In genomic region chr1:98706173-98706848, GRCh38 we compare ENCODE assay signal across 23 cellular contexts. TPM values are rescaled to one million over a fixed set of nuclear protein-coding genes. Genes with fewer than 3 reads are reported as not detected.
"Had no signal": no experiment of that assay in that cellular context is flagged by ENCODE, and none has a peak within 500 bp of the region (broad histone marks: within the 10 kb centered on the region; RNA-seq: fewer than 3 reads in every experiment).

No MANE protein-coding gene starts in this region.

- H3K36me3 ChIP-seq: breast epithelium, neutrophil, spleen, upper lobe of right lung had no signal

- H3K36me3 Mint-ChIP-seq: activated CD8-positive, alpha-beta memory T cell treated with anti-CD3 and anti-CD28 coated beads, Interleukin-2, amount 10 ng/mL, durations not matched to agents 7 days and 5 days; natural killer cell; stimulated activated memory B cell treated with anti-CD40 and anti-IgM and Interleukin-4, amounts not matched to agents 10 μg/mL and 1 μg/mL and 100 μg/mL, for 72 hours had no signal

- ATAC-seq: activated CD8-positive, alpha-beta memory T cell treated with anti-CD3 and anti-CD28 coated beads, Interleukin-2, amount 10 ng/mL, durations not matched to agents 7 days and 5 days; esophagus mucosa; foreskin keratinocyte; left lobe of liver; natural killer cell; stimulated activated memory B cell treated with anti-CD40 and anti-IgM and Interleukin-4, amounts not matched to agents 10 μg/mL and 1 μg/mL and 100 μg/mL, for 72 hours; upper lobe of right lung had no signal

- H3K27ac Mint-ChIP-seq: activated B cell treated with CpG ODN at 0.5 μM for 24 hours; activated CD4-positive, alpha-beta memory T cell treated with anti-CD3 and anti-CD28 coated beads, Interleukin-2, amount 10 ng/mL, durations not matched to agents 7 days and 5 days; activated CD8-positive, alpha-beta memory T cell treated with anti-CD3 and anti-CD28 coated beads, Interleukin-2, amount 10 ng/mL, durations not matched to agents 7 days and 5 days; activated naive CD4-positive, alpha-beta T cell treated with anti-CD3 and anti-CD28 coated beads for 36 hours; activated T-helper 2 cell treated with anti-CD3 and anti-CD28 coated beads, Interferon-gamma antibody, Interleukin-2, Interleukin-4, amounts not matched to agents 10 μg/mL and 5 μg/mL and 100 μg/mL, durations not matched to agents 14 hours and 24 hours and 36 hours; natural killer cell; stimulated activated memory B cell treated with anti-CD40 and anti-IgM and Interleukin-4, amounts not matched to agents 10 μg/mL and 1 μg/mL and 100 μg/mL, for 72 hours had no signal

- H3K9me3 Mint-ChIP-seq: activated B cell treated with CpG ODN at 0.5 μM for 24 hours; activated CD4-positive, alpha-beta memory T cell treated with anti-CD3 and anti-CD28 coated beads, Interleukin-2, amount 10 ng/mL, durations not matched to agents 7 days and 5 days; activated naive CD4-positive, alpha-beta T cell treated with anti-CD3 and anti-CD28 coated beads for 36 hours; activated T-helper 2 cell treated with anti-CD3 and anti-CD28 coated beads, Interferon-gamma antibody, Interleukin-2, Interleukin-4, amounts not matched to agents 10 μg/mL and 5 μg/mL and 100 μg/mL, durations not matched to agents 14 hours and 24 hours and 36 hours; stimulated activated memory B cell treated with anti-CD40 and anti-IgM and Interleukin-4, amounts not matched to agents 10 μg/mL and 1 μg/mL and 100 μg/mL, for 72 hours had no signal

- H3K4me1 Mint-ChIP-seq: activated B cell treated with CpG ODN at 0.5 μM for 24 hours; activated CD4-positive, alpha-beta memory T cell treated with anti-CD3 and anti-CD28 coated beads, Interleukin-2, amount 10 ng/mL, durations not matched to agents 7 days and 5 days; activated CD8-positive, alpha-beta memory T cell treated with anti-CD3 and anti-CD28 coated beads, Interleukin-2, amount 10 ng/mL, durations not matched to agents 7 days and 5 days; natural killer cell; stimulated activated memory B cell treated with anti-CD40 and anti-IgM and Interleukin-4, amounts not matched to agents 10 μg/mL and 1 μg/mL and 100 μg/mL, for 72 hours had no signal

- DNase-seq: activated B cell treated with CpG ODN at 0.5 μM for 24 hours; activated CD4-positive, alpha-beta memory T cell treated with anti-CD3 and anti-CD28 coated beads, Interleukin-2, amount 10 ng/mL, durations not matched to agents 7 days and 5 days; activated CD4-positive, alpha-beta T cell treated with anti-CD3 and anti-CD28 coated beads for 4 hours; activated CD8-positive, alpha-beta memory T cell treated with anti-CD3 and anti-CD28 coated beads, Interleukin-2, amount 10 ng/mL, durations not matched to agents 7 days and 5 days; activated naive CD4-positive, alpha-beta T cell treated with anti-CD3 and anti-CD28 coated beads for 36 hours; activated T-cell treated with anti-CD3 and anti-CD28 coated beads, Interleukin-2, amount 50 U/mL, for 1 hour; aorta; effector CD4-positive, alpha-beta T cell; foreskin keratinocyte; kidney; natural killer cell; sigmoid colon; spleen; stimulated activated CD4-positive, alpha-beta T cell treated with anti-CD3 and anti-CD28 coated beads, Interleukin-4, amount 100 ng/mL, for 4 hours; T-helper 9 cell; upper lobe of right lung had no signal

- H3K4me3 ChIP-seq: breast epithelium, lung, sigmoid colon, spleen, upper lobe of right lung had no signal

- H3K9me3 ChIP-seq: breast epithelium, neutrophil, sigmoid colon, spleen, upper lobe of right lung had no signal

- H3K27me3 Mint-ChIP-seq: activated B cell treated with CpG ODN at 0.5 μM for 24 hours; activated CD8-positive, alpha-beta memory T cell treated with anti-CD3 and anti-CD28 coated beads, Interleukin-2, amount 10 ng/mL, durations not matched to agents 7 days and 5 days; stimulated activated memory B cell treated with anti-CD40 and anti-IgM and Interleukin-4, amounts not matched to agents 10 μg/mL and 1 μg/mL and 100 μg/mL, for 72 hours had no signal

- H3K4me3 Mint-ChIP-seq: activated B cell treated with CpG ODN at 0.5 μM for 24 hours; activated CD4-positive, alpha-beta memory T cell treated with anti-CD3 and anti-CD28 coated beads, Interleukin-2, amount 10 ng/mL, durations not matched to agents 7 days and 5 days; activated CD8-positive, alpha-beta memory T cell treated with anti-CD3 and anti-CD28 coated beads, Interleukin-2, amount 10 ng/mL, durations not matched to agents 7 days and 5 days; activated naive CD4-positive, alpha-beta T cell treated with anti-CD3 and anti-CD28 coated beads for 36 hours; natural killer cell; stimulated activated memory B cell treated with anti-CD40 and anti-IgM and Interleukin-4, amounts not matched to agents 10 μg/mL and 1 μg/mL and 100 μg/mL, for 72 hours had no signal

- H3K27me3 ChIP-seq: breast epithelium, foreskin keratinocyte, neutrophil, sigmoid colon, spleen, upper lobe of right lung had no signal

RNA-seq across cellular contexts. Expression of gene SNX7, which starts 44.8 kb away (rescaled TPM):
- total RNA-seq: activated B cell treated with CpG ODN at 0.5 μM for 24 hours; activated CD8-positive, alpha-beta memory T cell treated with anti-CD3 and anti-CD28 coated beads, Interleukin-2, amount 10 ng/mL, durations not matched to agents 7 days and 5 days; activated T-helper 2 cell treated with anti-CD3 and anti-CD28 coated beads, Interferon-gamma antibody, Interleukin-2, Interleukin-4, amounts not matched to agents 10 μg/mL and 5 μg/mL and 100 μg/mL, durations not matched to agents 14 hours and 24 hours and 36 hours had no signal
